1 cellular context compared by ENCODE assay signal in the genomic region with DNA sequence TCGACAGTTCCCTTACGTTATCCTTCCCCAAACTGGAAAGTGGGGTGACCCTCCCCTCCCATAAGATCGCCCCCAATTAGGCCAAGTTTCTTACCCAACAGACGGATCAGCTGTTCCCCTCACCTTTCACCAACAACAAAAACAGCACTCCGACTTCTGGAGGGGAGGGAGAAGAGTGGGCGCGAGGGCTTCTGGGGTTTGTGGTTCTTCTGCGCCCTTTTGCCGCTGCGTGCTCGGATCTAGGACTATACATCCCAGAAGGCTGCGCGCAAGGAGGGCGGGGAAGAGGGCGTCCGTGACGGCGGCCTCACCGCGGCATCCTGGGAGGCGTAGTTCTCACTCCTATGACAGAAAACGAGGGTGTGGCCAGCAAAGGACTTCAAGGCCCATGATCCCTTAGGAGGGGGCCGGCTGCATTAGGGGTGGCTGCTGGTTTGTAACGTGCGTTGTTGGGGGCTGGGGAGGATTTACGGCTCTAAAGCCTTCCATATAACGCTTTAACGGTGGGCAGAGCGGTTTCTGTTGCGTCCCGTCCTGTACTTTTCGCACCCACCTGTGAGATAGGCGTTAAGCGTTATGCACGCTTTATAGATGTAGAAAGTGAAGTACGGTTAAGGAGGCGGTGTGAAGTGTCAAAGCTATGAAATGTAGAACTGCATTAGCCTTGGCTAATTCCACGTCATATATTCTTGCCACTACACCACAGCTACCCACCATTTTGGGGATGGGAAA.
A peak's percentile ranks its signal among the peaks of the same experiment; 100 is the strongest.
TF ChIP-seq lines count a peak whose summit lies in the region.

A gene with protein sequence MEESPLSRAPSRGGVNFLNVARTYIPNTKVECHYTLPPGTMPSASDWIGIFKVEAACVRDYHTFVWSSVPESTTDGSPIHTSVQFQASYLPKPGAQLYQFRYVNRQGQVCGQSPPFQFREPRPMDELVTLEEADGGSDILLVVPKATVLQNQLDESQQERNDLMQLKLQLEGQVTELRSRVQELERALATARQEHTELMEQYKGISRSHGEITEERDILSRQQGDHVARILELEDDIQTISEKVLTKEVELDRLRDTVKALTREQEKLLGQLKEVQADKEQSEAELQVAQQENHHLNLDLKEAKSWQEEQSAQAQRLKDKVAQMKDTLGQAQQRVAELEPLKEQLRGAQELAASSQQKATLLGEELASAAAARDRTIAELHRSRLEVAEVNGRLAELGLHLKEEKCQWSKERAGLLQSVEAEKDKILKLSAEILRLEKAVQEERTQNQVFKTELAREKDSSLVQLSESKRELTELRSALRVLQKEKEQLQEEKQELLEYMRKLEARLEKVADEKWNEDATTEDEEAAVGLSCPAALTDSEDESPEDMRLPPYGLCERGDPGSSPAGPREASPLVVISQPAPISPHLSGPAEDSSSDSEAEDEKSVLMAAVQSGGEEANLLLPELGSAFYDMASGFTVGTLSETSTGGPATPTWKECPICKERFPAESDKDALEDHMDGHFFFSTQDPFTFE (minus strand): TSS at position 143 of the 732 bp plus-strand sequence. CDS start 2,210 bp downstream, outside the sequence.

TF ChIP-seq in HepG2, 621 proteins besides CTCF, POLR2A, EP300 and RAD21 (continued from another document and continues in another):
- TF ChIP-seq, protein P1, sequence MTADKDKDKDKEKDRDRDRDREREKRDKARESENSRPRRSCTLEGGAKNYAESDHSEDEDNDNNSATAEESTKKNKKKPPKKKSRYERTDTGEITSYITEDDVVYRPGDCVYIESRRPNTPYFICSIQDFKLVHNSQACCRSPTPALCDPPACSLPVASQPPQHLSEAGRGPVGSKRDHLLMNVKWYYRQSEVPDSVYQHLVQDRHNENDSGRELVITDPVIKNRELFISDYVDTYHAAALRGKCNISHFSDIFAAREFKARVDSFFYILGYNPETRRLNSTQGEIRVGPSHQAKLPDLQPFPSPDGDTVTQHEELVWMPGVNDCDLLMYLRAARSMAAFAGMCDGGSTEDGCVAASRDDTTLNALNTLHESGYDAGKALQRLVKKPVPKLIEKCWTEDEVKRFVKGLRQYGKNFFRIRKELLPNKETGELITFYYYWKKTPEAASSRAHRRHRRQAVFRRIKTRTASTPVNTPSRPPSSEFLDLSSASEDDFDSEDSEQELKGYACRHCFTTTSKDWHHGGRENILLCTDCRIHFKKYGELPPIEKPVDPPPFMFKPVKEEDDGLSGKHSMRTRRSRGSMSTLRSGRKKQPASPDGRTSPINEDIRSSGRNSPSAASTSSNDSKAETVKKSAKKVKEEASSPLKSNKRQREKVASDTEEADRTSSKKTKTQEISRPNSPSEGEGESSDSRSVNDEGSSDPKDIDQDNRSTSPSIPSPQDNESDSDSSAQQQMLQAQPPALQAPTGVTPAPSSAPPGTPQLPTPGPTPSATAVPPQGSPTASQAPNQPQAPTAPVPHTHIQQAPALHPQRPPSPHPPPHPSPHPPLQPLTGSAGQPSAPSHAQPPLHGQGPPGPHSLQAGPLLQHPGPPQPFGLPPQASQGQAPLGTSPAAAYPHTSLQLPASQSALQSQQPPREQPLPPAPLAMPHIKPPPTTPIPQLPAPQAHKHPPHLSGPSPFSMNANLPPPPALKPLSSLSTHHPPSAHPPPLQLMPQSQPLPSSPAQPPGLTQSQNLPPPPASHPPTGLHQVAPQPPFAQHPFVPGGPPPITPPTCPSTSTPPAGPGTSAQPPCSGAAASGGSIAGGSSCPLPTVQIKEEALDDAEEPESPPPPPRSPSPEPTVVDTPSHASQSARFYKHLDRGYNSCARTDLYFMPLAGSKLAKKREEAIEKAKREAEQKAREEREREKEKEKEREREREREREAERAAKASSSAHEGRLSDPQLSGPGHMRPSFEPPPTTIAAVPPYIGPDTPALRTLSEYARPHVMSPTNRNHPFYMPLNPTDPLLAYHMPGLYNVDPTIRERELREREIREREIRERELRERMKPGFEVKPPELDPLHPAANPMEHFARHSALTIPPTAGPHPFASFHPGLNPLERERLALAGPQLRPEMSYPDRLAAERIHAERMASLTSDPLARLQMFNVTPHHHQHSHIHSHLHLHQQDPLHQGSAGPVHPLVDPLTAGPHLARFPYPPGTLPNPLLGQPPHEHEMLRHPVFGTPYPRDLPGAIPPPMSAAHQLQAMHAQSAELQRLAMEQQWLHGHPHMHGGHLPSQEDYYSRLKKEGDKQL (CRISPR knock-in tag; IDR thresholded peaks at IDR 0.05; ENCODE audit: low read depth): no peak
- TF ChIP-seq, protein P2, sequence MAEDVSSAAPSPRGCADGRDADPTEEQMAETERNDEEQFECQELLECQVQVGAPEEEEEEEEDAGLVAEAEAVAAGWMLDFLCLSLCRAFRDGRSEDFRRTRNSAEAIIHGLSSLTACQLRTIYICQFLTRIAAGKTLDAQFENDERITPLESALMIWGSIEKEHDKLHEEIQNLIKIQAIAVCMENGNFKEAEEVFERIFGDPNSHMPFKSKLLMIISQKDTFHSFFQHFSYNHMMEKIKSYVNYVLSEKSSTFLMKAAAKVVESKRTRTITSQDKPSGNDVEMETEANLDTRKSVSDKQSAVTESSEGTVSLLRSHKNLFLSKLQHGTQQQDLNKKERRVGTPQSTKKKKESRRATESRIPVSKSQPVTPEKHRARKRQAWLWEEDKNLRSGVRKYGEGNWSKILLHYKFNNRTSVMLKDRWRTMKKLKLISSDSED (CRISPR knock-in tag; IDR thresholded peaks at IDR 0.05): no peak
- TF ChIP-seq HOXA7 (CRISPR knock-in tag; IDR thresholded peaks at IDR 0.05) (no peak), TP53 (CRISPR knock-in tag; conservative IDR thresholded peaks at IDR 0.05) (no peak), ZMYM3 (CRISPR knock-in tag; IDR thresholded peaks at IDR 0.05) (0 out of 2 replicates have a peak, but pooled peaks have one; percentile 19), ZNF792 (CRISPR knock-in tag; IDR thresholded peaks at IDR 0.05) (peak; percentile 60; the same call in 1 of the 2 replicates), AHR (CRISPR knock-in tag; IDR thresholded peaks at IDR 0.05) (peak; percentile 46; the same call in 1 of the 2 replicates), TBL1XR1 (IDR thresholded peaks at IDR 0.05; ENCODE audit: borderline replicate concordance, low read length, partially characterized antibody) (peak; percentile 90), FOXA3 (CRISPR knock-in tag; IDR thresholded peaks at IDR 0.05) (peak; percentile 29), ZNF749 (CRISPR knock-in tag; IDR thresholded peaks at IDR 0.05; ENCODE audit: borderline replicate concordance) (0 out of 2 replicates have a peak, but pooled peaks have one; percentile 29), NCOA2 (CRISPR knock-in tag; IDR thresholded peaks at IDR 0.05) (no peak), FLYWCH1 (CRISPR knock-in tag; IDR thresholded peaks at IDR 0.05) (no peak), KDM5B (CRISPR knock-in tag; IDR thresholded peaks at IDR 0.05; ENCODE audit: borderline replicate concordance) (no peak; the same call in 1 of the 2 replicates), SALL2 (CRISPR knock-in tag; IDR thresholded peaks at IDR 0.05) (no peak; the same call in 1 of the 2 replicates), MYNN (CRISPR knock-in tag; IDR thresholded peaks at IDR 0.05; ENCODE audit: low read depth) (no peak)
- TF ChIP-seq, protein P3, sequence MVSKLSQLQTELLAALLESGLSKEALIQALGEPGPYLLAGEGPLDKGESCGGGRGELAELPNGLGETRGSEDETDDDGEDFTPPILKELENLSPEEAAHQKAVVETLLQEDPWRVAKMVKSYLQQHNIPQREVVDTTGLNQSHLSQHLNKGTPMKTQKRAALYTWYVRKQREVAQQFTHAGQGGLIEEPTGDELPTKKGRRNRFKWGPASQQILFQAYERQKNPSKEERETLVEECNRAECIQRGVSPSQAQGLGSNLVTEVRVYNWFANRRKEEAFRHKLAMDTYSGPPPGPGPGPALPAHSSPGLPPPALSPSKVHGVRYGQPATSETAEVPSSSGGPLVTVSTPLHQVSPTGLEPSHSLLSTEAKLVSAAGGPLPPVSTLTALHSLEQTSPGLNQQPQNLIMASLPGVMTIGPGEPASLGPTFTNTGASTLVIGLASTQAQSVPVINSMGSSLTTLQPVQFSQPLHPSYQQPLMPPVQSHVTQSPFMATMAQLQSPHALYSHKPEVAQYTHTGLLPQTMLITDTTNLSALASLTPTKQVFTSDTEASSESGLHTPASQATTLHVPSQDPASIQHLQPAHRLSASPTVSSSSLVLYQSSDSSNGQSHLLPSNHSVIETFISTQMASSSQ (IDR thresholded peaks at IDR 0.05; ENCODE audit: low read depth): peak; percentile 55
- TF ChIP-seq, protein P3 (CRISPR knock-in tag; IDR thresholded peaks at IDR 0.05; ENCODE audit: borderline replicate concordance): no peak; the same call in 1 of the 2 replicates
- TF ChIP-seq, protein P4, sequence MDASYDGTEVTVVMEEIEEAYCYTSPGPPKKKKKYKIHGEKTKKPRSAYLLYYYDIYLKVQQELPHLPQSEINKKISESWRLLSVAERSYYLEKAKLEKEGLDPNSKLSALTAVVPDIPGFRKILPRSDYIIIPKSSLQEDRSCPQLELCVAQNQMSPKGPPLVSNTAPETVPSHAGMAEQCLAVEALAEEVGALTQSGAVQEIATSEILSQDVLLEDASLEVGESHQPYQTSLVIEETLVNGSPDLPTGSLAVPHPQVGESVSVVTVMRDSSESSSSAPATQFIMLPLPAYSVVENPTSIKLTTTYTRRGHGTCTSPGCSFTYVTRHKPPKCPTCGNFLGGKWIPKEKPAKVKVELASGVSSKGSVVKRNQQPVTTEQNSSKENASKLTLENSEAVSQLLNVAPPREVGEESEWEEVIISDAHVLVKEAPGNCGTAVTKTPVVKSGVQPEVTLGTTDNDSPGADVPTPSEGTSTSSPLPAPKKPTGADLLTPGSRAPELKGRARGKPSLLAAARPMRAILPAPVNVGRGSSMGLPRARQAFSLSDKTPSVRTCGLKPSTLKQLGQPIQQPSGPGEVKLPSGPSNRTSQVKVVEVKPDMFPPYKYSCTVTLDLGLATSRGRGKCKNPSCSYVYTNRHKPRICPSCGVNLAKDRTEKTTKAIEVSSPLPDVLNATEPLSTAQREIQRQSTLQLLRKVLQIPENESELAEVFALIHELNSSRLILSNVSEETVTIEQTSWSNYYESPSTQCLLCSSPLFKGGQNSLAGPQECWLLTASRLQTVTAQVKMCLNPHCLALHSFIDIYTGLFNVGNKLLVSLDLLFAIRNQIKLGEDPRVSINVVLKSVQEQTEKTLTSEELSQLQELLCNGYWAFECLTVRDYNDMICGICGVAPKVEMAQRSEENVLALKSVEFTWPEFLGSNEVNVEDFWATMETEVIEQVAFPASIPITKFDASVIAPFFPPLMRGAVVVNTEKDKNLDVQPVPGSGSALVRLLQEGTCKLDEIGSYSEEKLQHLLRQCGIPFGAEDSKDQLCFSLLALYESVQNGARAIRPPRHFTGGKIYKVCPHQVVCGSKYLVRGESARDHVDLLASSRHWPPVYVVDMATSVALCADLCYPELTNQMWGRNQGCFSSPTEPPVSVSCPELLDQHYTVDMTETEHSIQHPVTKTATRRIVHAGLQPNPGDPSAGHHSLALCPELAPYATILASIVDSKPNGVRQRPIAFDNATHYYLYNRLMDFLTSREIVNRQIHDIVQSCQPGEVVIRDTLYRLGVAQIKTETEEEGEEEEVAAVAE (CRISPR knock-in tag; IDR thresholded peaks at IDR 0.05; ENCODE audit: borderline replicate concordance): peak; percentile 60; the same call in 1 of the 2 replicates
- TF ChIP-seq, protein P5, sequence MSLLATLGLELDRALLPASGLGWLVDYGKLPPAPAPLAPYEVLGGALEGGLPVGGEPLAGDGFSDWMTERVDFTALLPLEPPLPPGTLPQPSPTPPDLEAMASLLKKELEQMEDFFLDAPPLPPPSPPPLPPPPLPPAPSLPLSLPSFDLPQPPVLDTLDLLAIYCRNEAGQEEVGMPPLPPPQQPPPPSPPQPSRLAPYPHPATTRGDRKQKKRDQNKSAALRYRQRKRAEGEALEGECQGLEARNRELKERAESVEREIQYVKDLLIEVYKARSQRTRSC (CRISPR knock-in tag; IDR thresholded peaks at IDR 0.05; ENCODE audit: low read depth): no peak
- TF ChIP-seq, protein P6, sequence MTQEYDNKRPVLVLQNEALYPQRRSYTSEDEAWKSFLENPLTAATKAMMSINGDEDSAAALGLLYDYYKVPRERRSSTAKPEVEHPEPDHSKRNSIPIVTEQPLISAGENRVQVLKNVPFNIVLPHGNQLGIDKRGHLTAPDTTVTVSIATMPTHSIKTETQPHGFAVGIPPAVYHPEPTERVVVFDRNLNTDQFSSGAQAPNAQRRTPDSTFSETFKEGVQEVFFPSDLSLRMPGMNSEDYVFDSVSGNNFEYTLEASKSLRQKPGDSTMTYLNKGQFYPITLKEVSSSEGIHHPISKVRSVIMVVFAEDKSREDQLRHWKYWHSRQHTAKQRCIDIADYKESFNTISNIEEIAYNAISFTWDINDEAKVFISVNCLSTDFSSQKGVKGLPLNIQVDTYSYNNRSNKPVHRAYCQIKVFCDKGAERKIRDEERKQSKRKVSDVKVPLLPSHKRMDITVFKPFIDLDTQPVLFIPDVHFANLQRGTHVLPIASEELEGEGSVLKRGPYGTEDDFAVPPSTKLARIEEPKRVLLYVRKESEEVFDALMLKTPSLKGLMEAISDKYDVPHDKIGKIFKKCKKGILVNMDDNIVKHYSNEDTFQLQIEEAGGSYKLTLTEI (CRISPR knock-in tag; conservative IDR thresholded peaks at IDR 0.05): no peak
- TF ChIP-seq, protein P7, sequence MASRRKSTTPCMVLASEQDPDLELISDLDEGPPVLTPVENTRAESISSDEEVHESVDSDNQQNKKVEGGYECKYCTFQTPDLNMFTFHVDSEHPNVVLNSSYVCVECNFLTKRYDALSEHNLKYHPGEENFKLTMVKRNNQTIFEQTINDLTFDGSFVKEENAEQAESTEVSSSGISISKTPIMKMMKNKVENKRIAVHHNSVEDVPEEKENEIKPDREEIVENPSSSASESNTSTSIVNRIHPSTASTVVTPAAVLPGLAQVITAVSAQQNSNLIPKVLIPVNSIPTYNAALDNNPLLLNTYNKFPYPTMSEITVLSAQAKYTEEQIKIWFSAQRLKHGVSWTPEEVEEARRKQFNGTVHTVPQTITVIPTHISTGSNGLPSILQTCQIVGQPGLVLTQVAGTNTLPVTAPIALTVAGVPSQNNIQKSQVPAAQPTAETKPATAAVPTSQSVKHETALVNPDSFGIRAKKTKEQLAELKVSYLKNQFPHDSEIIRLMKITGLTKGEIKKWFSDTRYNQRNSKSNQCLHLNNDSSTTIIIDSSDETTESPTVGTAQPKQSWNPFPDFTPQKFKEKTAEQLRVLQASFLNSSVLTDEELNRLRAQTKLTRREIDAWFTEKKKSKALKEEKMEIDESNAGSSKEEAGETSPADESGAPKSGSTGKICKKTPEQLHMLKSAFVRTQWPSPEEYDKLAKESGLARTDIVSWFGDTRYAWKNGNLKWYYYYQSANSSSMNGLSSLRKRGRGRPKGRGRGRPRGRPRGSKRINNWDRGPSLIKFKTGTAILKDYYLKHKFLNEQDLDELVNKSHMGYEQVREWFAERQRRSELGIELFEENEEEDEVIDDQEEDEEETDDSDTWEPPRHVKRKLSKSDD (CRISPR knock-in tag; IDR thresholded peaks at IDR 0.05; ENCODE audit: low read depth): 0 out of 2 replicates have a peak, but pooled peaks have one; percentile 64
- TF ChIP-seq, protein P8, sequence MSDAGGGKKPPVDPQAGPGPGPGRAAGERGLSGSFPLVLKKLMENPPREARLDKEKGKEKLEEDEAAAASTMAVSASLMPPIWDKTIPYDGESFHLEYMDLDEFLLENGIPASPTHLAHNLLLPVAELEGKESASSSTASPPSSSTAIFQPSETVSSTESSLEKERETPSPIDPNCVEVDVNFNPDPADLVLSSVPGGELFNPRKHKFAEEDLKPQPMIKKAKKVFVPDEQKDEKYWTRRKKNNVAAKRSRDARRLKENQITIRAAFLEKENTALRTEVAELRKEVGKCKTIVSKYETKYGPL (CRISPR knock-in tag; IDR thresholded peaks at IDR 0.05): no peak
